In the genomic region with DNA sequence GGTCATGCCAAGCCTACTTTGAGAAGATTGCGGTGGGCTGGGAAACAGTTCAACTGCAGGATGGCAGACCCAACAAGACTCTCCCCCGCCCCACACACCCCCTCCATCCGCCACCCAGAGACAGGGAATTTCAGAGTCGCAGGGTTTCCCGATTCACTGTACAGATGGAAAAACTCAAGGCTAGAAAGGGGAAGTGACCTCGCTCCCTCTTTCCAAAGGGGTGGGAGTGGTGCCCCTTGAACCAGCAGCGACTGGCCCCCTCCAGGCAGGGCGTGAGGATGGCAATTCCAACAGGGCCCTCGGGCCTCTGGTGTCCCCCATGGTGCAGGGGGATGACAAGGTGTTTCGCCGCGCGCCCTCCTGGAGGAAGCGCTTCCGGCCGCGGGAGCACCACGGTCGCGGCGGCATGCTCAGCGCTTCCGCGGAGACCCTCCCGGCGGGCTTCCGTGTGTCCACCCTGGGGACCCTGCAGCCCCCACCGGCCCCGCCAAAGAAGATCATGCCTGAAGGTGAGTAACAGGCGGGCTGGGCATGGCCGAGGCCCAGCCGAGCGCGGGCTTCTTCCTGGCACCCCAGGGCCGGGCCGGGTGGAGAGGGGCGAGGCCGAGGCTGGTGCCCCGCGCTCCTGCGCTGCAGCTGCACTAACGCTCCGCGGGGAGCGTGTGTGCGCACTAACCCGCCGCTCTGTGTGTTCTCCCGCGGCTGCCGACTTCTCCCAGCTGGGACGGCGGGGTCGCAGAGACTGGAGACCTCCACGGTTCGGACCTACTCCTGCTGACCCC, we compare ENCODE assay signal across 10 cellular contexts. TPM values are rescaled to one million over a fixed set of nuclear protein-coding genes. Genes with fewer than 3 reads are reported as not detected.
A peak's percentile ranks its signal among the peaks of the same experiment; 100 is the strongest.
DNase-seq lines count a peak whose midpoint lies in the region; ATAC-seq and TF ChIP-seq lines count a peak whose summit lies in the region.
"Had no signal": no experiment of that assay in that cellular context is flagged by ENCODE, and none has a peak within 500 bp of the region (broad histone marks: within the 10 kb centered on the region; RNA-seq: fewer than 3 reads in every experiment).

No MANE protein-coding gene starts in this region.

- no peaks in the 10 kb centered on the region for H3K27me3 ChIP-seq in CD8-positive, alpha-beta T cell (ENCODE audit: insufficient read depth, low read length)
- H3K27me3 ChIP-seq in right atrium auricular region, result no peaks in the 10 kb centered on the region

- H3K36me3 ChIP-seq in CD8-positive, alpha-beta T cell (ENCODE audit: insufficient read depth, low read length), result no peaks in the 10 kb centered on the region
- no peaks in the 10 kb centered on the region for H3K36me3 ChIP-seq in right atrium auricular region
- H3K36me3 ChIP-seq: HAP-1, SJSA1 had no signal

- H3K9me3 ChIP-seq in CD8-positive, alpha-beta T cell (ENCODE audit: low read length), result no peaks in the 10 kb centered on the region
- H3K9me3 ChIP-seq in right atrium auricular region, result no peaks in the 10 kb centered on the region
- H3K9me3 ChIP-seq: HAP-1, SJSA1 had no signal

- no peak for DNase-seq in CD8-positive, alpha-beta T cell
- DNase-seq in UCSD-AML1 (lab: John Stamatoyannopoulos, UW; ENCODE audit: unreplicated experiment) (peak; percentile 61), right atrium auricular region (ENCODE audit: low spot score) (no peak), progenitor cell of endocrine pancreas (ENCODE audit: low spot score, unreplicated experiment) (no peak), posterior vena cava (ENCODE audit: low spot score) (no peak), NCI-H1092 (lab: John Stamatoyannopoulos, UW) (no peak), SKM-1 (lab: John Stamatoyannopoulos, UW; ENCODE audit: unreplicated experiment) (no peak)

- H3K4me3 Mint-ChIP-seq in CD8-positive, alpha-beta T cell, result peak overlapping the region; percentile 29
- peak overlapping the region; percentile 63 for H3K4me3 Mint-ChIP-seq in progenitor cell of endocrine pancreas (ENCODE audit: low read depth)

- no peak for TF ChIP-seq CTCF in CD8-positive, alpha-beta T cell (IDR thresholded peaks at IDR 0.05)
- TF ChIP-seq CTCF in right atrium auricular region (IDR thresholded peaks at IDR 0.05) (no peak), progenitor cell of endocrine pancreas (IDR thresholded peaks at IDR 0.05; ENCODE audit: unreplicated experiment) (peak; percentile 11)

- no peaks in the 10 kb centered on the region for H3K9me3 Mint-ChIP-seq in CD8-positive, alpha-beta T cell
- no peaks in the 10 kb centered on the region for H3K9me3 Mint-ChIP-seq in progenitor cell of endocrine pancreas (ENCODE audit: low read depth)

- ATAC-seq in CD8-positive, alpha-beta T cell, result no peak
- no peak for ATAC-seq in HG02763 (IDR thresholded peaks at IDR 0.05; ENCODE audit: unreplicated experiment)

- H3K4me1 ChIP-seq in CD8-positive, alpha-beta T cell (ENCODE audit: insufficient read depth, low read length), result peaks cover 4% of the 10 kb centered on the region
- peaks cover 0 to 4% of the 10 kb centered on the region in 2 donors for H3K4me1 ChIP-seq in right atrium auricular region
- H3K4me1 ChIP-seq: HAP-1, SJSA1 had no signal

- peaks cover 8% of the 10 kb centered on the region for H3K4me1 Mint-ChIP-seq in CD8-positive, alpha-beta T cell (ENCODE audit: low read depth)
- H3K4me1 Mint-ChIP-seq in progenitor cell of endocrine pancreas (ENCODE audit: low read depth), result peaks cover 3% of the 10 kb centered on the region

- H3K27ac Mint-ChIP-seq in CD8-positive, alpha-beta T cell, result no peak overlapping the region
- no peak overlapping the region for H3K27ac Mint-ChIP-seq in progenitor cell of endocrine pancreas

- POLR2A ChIA-PET in CD8-positive, alpha-beta T cell (lab: Charles Lee), result no interaction called here

- H3K27ac ChIP-seq in CD8-positive, alpha-beta T cell (ENCODE audit: low read depth, low read length), result no peak overlapping the region
- no peak overlapping the region for H3K27ac ChIP-seq in right atrium auricular region
- H3K27ac ChIP-seq: SJSA1 had no signal

- intact Hi-C loops in CD8-positive, alpha-beta T cell (cut with DNase I, micrococcal nuclease), result no loop called here
- intact Hi-C loops in posterior vena cava (cut with DNase I), result no loop called here

- H3K27me3 Mint-ChIP-seq in CD8-positive, alpha-beta T cell (ENCODE audit: low read depth), result peaks cover 43% of the 10 kb centered on the region
- H3K27me3 Mint-ChIP-seq in progenitor cell of endocrine pancreas, result peaks cover 82% of the 10 kb centered on the region

- no peaks in the 10 kb centered on the region for H3K36me3 Mint-ChIP-seq in CD8-positive, alpha-beta T cell
- no peaks in the 10 kb centered on the region for H3K36me3 Mint-ChIP-seq in progenitor cell of endocrine pancreas (ENCODE audit: insufficient read depth)

- CTCF ChIA-PET in CD8-positive, alpha-beta T cell (lab: Charles Lee), result interaction anchor here (0.6 kb wide), 1 partner anchor 142 kb away, joined by 4 read pairs; no protein-coding TSS in a partner anchor

- H3K4me3 ChIP-seq in CD8-positive, alpha-beta T cell (ENCODE audit: low read depth, low read length), result peak overlapping the region; percentile 27
- peak overlapping the region; percentile 10 to 39 for H3K4me3 ChIP-seq in right atrium auricular region
- H3K4me3 ChIP-seq: HAP-1, SJSA1 had no signal

RNA-seq across cellular contexts. Expression of gene MYOG, which starts 10.4 kb away (rescaled TPM):
- not detected for total RNA-seq in CD8-positive, alpha-beta T cell
- total RNA-seq in right atrium auricular region (not detected), progenitor cell of endocrine pancreas (not detected in 2 replicates), posterior vena cava (not detected)
- total RNA-seq: SJSA1 had no signal

RNA-seq across cellular contexts. Expression of gene PPFIA4, which starts 49.1 kb away (rescaled TPM):
- 1 to 10 TPM in 1 of 2 experiments, under 1 TPM in 1; 0.33 to 1.1 TPM for total RNA-seq in CD8-positive, alpha-beta T cell
- 10 to 100 TPM; 16.3 to 19.2 TPM for total RNA-seq in right atrium auricular region
- 0.87 and 1.2 TPM in 2 replicates for total RNA-seq in progenitor cell of endocrine pancreas
- total RNA-seq in posterior vena cava, result 1 to 10 TPM; 2.0 to 3.1 TPM
- total RNA-seq: SJSA1 had no signal

RNA-seq across cellular contexts. Expression of gene ADORA1, which starts 52.1 kb away (rescaled TPM):
- total RNA-seq in CD8-positive, alpha-beta T cell, result not detected
- total RNA-seq in right atrium auricular region, result 10 to 100 TPM in 1 of 2 donors, 1 to 10 TPM in 1; 9.4 to 15.1 TPM
- total RNA-seq in progenitor cell of endocrine pancreas, result 0.14 and 0.16 TPM in 2 replicates
- 1 to 10 TPM in 1 of 2 donors, under 1 TPM in 1; 0.32 to 1.3 TPM for total RNA-seq in posterior vena cava
- total RNA-seq: SJSA1 had no signal
